In genomic region chrX:151878574-151878973, GRCh38 we compare ENCODE assay signal across 1 cellular context.
TF ChIP-seq lines count a peak whose summit lies in the region.

No MANE protein-coding gene starts in this region.

TF ChIP-seq in K562, 482 proteins besides CTCF, POLR2A, EP300 and RAD21 (continued from another document):
- no peak for TF ChIP-seq ZMIZ1 (IDR thresholded peaks at IDR 0.05; ENCODE audit: low read depth in 2 of 2, low read length in 2 of 2)
- no peak for TF ChIP-seq NFE2L1 (tag; IDR thresholded peaks at IDR 0.05; ENCODE audit: borderline replicate concordance, low read depth)
- no peak for TF ChIP-seq ZNF655 (CRISPR knock-in tag; IDR thresholded peaks at IDR 0.05)
- TF ChIP-seq RBBP5 (IDR thresholded peaks at IDR 0.05; ENCODE audit: borderline replicate concordance, insufficient read depth, low read length, poor library complexity, severe bottlenecking), result no peak
- TF ChIP-seq, protein P1, sequence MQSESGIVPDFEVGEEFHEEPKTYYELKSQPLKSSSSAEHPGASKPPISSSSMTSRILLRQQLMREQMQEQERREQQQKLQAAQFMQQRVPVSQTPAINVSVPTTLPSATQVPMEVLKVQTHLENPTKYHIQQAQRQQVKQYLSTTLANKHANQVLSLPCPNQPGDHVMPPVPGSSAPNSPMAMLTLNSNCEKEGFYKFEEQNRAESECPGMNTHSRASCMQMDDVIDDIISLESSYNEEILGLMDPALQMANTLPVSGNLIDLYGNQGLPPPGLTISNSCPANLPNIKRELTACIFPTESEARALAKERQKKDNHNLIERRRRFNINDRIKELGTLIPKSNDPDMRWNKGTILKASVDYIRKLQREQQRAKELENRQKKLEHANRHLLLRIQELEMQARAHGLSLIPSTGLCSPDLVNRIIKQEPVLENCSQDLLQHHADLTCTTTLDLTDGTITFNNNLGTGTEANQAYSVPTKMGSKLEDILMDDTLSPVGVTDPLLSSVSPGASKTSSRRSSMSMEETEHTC (IDR thresholded peaks at IDR 0.05), result 0 out of 2 replicates have a peak, but pooled peaks have one; percentile 24
- TF ChIP-seq ZNF778 (CRISPR knock-in tag; IDR thresholded peaks at IDR 0.05), result no peak
- TF ChIP-seq FOXA3 (CRISPR knock-in tag; conservative IDR thresholded peaks at IDR 0.05 in 1 of 2, IDR thresholded peaks at IDR 0.05 in 1 of 2), result no peak
- peak; percentile 100 for TF ChIP-seq ZNF766 (CRISPR knock-in tag; conservative IDR thresholded peaks at IDR 0.05)
- no peak for TF ChIP-seq CBX2 (IDR thresholded peaks at IDR 0.05; ENCODE audit: insufficient read depth, low read length, poor library complexity, severe bottlenecking)
- no peak for TF ChIP-seq ZNF740 (CRISPR knock-in tag; IDR thresholded peaks at IDR 0.05)
- TF ChIP-seq ZNF740 (tag; IDR thresholded peaks at IDR 0.05), result no peak
- TF ChIP-seq, protein P2, sequence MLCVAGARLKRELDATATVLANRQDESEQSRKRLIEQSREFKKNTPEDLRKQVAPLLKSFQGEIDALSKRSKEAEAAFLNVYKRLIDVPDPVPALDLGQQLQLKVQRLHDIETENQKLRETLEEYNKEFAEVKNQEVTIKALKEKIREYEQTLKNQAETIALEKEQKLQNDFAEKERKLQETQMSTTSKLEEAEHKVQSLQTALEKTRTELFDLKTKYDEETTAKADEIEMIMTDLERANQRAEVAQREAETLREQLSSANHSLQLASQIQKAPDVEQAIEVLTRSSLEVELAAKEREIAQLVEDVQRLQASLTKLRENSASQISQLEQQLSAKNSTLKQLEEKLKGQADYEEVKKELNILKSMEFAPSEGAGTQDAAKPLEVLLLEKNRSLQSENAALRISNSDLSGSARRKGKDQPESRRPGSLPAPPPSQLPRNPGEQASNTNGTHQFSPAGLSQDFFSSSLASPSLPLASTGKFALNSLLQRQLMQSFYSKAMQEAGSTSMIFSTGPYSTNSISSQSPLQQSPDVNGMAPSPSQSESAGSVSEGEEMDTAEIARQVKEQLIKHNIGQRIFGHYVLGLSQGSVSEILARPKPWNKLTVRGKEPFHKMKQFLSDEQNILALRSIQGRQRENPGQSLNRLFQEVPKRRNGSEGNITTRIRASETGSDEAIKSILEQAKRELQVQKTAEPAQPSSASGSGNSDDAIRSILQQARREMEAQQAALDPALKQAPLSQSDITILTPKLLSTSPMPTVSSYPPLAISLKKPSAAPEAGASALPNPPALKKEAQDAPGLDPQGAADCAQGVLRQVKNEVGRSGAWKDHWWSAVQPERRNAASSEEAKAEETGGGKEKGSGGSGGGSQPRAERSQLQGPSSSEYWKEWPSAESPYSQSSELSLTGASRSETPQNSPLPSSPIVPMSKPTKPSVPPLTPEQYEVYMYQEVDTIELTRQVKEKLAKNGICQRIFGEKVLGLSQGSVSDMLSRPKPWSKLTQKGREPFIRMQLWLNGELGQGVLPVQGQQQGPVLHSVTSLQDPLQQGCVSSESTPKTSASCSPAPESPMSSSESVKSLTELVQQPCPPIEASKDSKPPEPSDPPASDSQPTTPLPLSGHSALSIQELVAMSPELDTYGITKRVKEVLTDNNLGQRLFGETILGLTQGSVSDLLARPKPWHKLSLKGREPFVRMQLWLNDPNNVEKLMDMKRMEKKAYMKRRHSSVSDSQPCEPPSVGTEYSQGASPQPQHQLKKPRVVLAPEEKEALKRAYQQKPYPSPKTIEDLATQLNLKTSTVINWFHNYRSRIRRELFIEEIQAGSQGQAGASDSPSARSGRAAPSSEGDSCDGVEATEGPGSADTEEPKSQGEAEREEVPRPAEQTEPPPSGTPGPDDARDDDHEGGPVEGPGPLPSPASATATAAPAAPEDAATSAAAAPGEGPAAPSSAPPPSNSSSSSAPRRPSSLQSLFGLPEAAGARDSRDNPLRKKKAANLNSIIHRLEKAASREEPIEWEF (CRISPR knock-in tag; IDR thresholded peaks at IDR 0.05), result no peak
- TF ChIP-seq TAF1 (IDR thresholded peaks at IDR 0.05; ENCODE audit: control insufficient read depth, extremely low read depth, insufficient read depth, low read length, severe bottlenecking), result no peak
- no peak for TF ChIP-seq E2F8 (IDR thresholded peaks at IDR 0.05; ENCODE audit: low read depth, partially characterized antibody)
